In genomic region chr19:54388001-54388802, GRCh38 we compare ENCODE assay signal across 8 cellular contexts. TPM values are rescaled to one million over a fixed set of nuclear protein-coding genes. Genes with fewer than 3 reads are reported as not detected.
DNase-seq lines count a peak whose midpoint lies in the region; ATAC-seq, FAIRE-seq and TF ChIP-seq lines count a peak whose summit lies in the region.

No MANE protein-coding gene starts in this region.

- no peaks in the 10 kb centered on the region for H3K27me3 Mint-ChIP-seq in CD4-positive, alpha-beta T cell
- peaks cover 9% of the 10 kb centered on the region for H3K27me3 Mint-ChIP-seq in IgD-negative memory B cell

- TF ChIP-seq CTCF in CD4-positive, alpha-beta T cell (IDR thresholded peaks at IDR 0.05): no peak
- no peak for TF ChIP-seq CTCF in foreskin fibroblast (IDR thresholded peaks at IDR 0.05; ENCODE audit: low read depth, low read length)

- peak overlapping the region; percentile 3 for H3K27ac ChIP-seq in CD4-positive, alpha-beta T cell (ENCODE audit: low read depth, low read length)

- H3K4me1 Mint-ChIP-seq in CD4-positive, alpha-beta T cell (ENCODE audit: low read depth): peaks cover 45% of the 10 kb centered on the region
- H3K4me1 Mint-ChIP-seq in IgD-negative memory B cell: peaks cover 38 to 39% (median 39%) of the 10 kb centered on the region in 3 donors

- POLR2A ChIA-PET in CD4-positive, alpha-beta T cell (lab: Charles Lee): interaction anchor here (0.9 to 2.3 kb wide), 12 partner anchors 9 to 61 kb away, joined by 4 to 31 read pairs (median 8); partner anchors contain the start of genes LAIR1 and LENG8

- DNase-seq in CD4-positive, alpha-beta T cell: peak in 8 of 10 experiments; percentile 7 to 59 (median 37)
- peak; percentile 34 for DNase-seq in activated CD4-positive, alpha-beta T cell treated with anti-CD3 and anti-CD28 coated beads, Interleukin-2, amount 50 U/mL, for 1 hour
- DNase-seq in foreskin fibroblast: peak in 1 of 2 donors; percentile 23
- peak; percentile 10 for DNase-seq in stimulated activated CD4-positive, alpha-beta T cell treated with anti-CD3 and anti-CD28 coated beads, Interleukin-1b, Interleukin-23, amount 100 ng/mL, for 48 hours
- no peak for DNase-seq in erythroblast (lab: John Stamatoyannopoulos, UW)
- DNase-seq in HTR-8/SVneo (ENCODE audit: insufficient read length, low spot score): no peak

- H3K27ac Mint-ChIP-seq in CD4-positive, alpha-beta T cell: peak overlapping the region; percentile 82
- H3K27ac Mint-ChIP-seq in IgD-negative memory B cell: peak overlapping the region; percentile 76 to 98 (median 93)

- H3K9me3 ChIP-seq in CD4-positive, alpha-beta T cell (ENCODE audit: control insufficient read depth, low read length): no peaks in the 10 kb centered on the region

- no peaks in the 10 kb centered on the region for H3K27me3 ChIP-seq in CD4-positive, alpha-beta T cell (ENCODE audit: control insufficient read depth, insufficient read depth, low read length)

- no peaks in the 10 kb centered on the region for H3K36me3 Mint-ChIP-seq in CD4-positive, alpha-beta T cell (ENCODE audit: low read depth)
- H3K36me3 Mint-ChIP-seq in IgD-negative memory B cell: no peaks in the 10 kb centered on the region

- TF ChIP-seq POLR2A in erythroblast (IDR thresholded peaks at IDR 0.05; ENCODE audit: low read length): no peak

- FAIRE-seq in HTR-8/SVneo (lab: Jason Lieb, UNC): no peak

- intact Hi-C loops in CD4-positive, alpha-beta T cell (cut with DNase I, micrococcal nuclease): loop anchor here (2.0 kb wide), 2 partner anchors 23 to 31 kb away; partner anchors contain the start of gene LAIR1 (in 1 of the 2)

- peak; percentile 75 for ATAC-seq in CD4-positive, alpha-beta T cell (ENCODE audit: poor library complexity)
- no peak for ATAC-seq in HG03565 (IDR thresholded peaks at IDR 0.05; ENCODE audit: unreplicated experiment)

- H3K9me3 Mint-ChIP-seq in CD4-positive, alpha-beta T cell: no peaks in the 10 kb centered on the region
- H3K9me3 Mint-ChIP-seq in IgD-negative memory B cell: no peaks in the 10 kb centered on the region

- CTCF ChIA-PET in CD4-positive, alpha-beta T cell (lab: Charles Lee): interaction anchor here (0.9 to 2.1 kb wide), 3 partner anchors 16 to 64 kb away, joined by 4 to 6 read pairs (median 5); partner anchors contain the start of gene LAIR1

- peak overlapping the region; percentile 92 for H3K4me3 Mint-ChIP-seq in CD4-positive, alpha-beta T cell
- H3K4me3 Mint-ChIP-seq in IgD-negative memory B cell: peak overlapping the region; percentile 86 to 97 (median 91)

- H3K4me3 ChIP-seq in foreskin fibroblast (ENCODE audit: low read depth in 1 of 2, low read length in 2 of 2): peak overlapping the region; percentile 15 to 22

RNA-seq across cellular contexts. Expression of gene LAIR1, which starts 23.5 kb away (rescaled TPM):
- 10 to 100 TPM; 12.3 to 14.4 TPM for total RNA-seq in CD4-positive, alpha-beta T cell
- 59.1 TPM for polyA plus RNA-seq in IgD-negative memory B cell

RNA-seq across cellular contexts. Expression of gene TTYH1, which starts 27.1 kb away (rescaled TPM):
- not detected for total RNA-seq in CD4-positive, alpha-beta T cell
- 0.16 TPM for polyA plus RNA-seq in IgD-negative memory B cell

RNA-seq across cellular contexts. Expression of gene LILRA4, which starts 49.2 kb away (rescaled TPM):
- total RNA-seq in CD4-positive, alpha-beta T cell: under 1 TPM; 0.47 to 0.52 TPM
- 6.4 TPM for polyA plus RNA-seq in IgD-negative memory B cell

Comparison
In these comparisons a context has a peak if more than half of its experiments do, and no peak if none do; other contexts are left out.
1. DNase-seq: peak in CD4-positive, alpha-beta T cell (8 of 10), activated CD4-positive, alpha-beta T cell treated with anti-CD3 and anti-CD28 coated beads, Interleukin-2, amount 50 U/mL, for 1 hour (single experiment) and stimulated activated CD4-positive, alpha-beta T cell treated with anti-CD3 and anti-CD28 coated beads, Interleukin-1b, Interleukin-23, amount 100 ng/mL, for 48 hours (single experiment); none in erythroblast (0 of 2) and HTR-8/SVneo (single experiment).